8 cellular contexts compared by ENCODE assay signal in the genomic region with DNA sequence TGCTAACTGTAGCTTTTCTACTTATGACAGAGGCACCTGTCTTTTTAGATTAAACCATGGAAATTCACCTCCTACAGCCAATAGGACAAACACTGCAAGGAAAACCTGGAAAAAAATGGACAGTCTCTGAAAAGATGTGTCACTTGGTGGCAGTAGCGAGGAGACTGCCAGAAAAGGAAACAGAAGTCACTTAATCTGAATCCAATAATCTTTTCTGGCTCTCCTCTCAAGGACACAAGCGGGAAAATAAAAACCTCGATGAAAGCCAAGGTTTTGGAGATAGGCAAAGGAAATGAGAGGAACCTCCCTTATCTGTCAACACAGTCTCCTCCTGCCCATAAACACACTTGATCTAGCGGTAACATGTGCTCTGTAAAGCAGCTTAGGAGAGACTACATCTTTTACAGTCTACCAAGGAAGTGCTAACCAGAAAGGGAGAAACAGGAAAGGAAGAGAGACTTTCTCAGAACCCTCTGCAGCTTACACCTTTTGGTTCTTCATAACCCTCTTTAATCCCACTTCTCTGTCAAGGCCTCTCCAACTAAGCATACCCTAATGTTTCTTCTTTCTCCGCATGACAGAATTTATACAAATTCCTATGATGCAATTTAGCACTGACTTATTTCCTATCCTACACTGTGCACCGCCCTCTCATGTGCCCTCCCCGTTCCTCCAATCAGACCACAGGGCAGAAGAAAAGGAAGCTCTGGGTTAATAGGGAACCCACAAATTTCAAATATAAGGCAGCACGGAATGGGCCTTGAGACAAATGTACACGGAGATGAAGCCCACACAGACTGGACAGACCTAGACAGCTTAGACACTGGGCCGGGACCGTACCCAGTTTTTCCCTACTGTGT. TPM values are rescaled to one million over a fixed set of nuclear protein-coding genes. Genes with fewer than 3 reads are reported as not detected.
DNase-seq lines count a peak whose midpoint lies in the region; ATAC-seq, FAIRE-seq and TF ChIP-seq lines count a peak whose summit lies in the region.

No MANE protein-coding gene starts in this region.

- no peaks in the 10 kb centered on the region for H3K9me3 Mint-ChIP-seq in activated naive CD4-positive, alpha-beta T cell treated with anti-CD3 and anti-CD28 coated beads, Interleukin-2, amount 50 U/mL, for 72 hours

- H3K36me3 ChIP-seq in heart left ventricle, result no peaks in the 10 kb centered on the region

- ATAC-seq in GM18873 (IDR thresholded peaks at IDR 0.05; ENCODE audit: low FRiP score, unreplicated experiment) (peak; percentile 48), HG03045 (IDR thresholded peaks at IDR 0.05; ENCODE audit: unreplicated experiment) (peak; percentile 45), heart left ventricle (peak; percentile 50 to 81 (median 72)), GM19455 (IDR thresholded peaks at IDR 0.05; ENCODE audit: unreplicated experiment) (no peak)
- ATAC-seq in activated naive CD4-positive, alpha-beta T cell treated with anti-CD3 and anti-CD28 coated beads, Interleukin-2, amount 50 U/mL, for 72 hours, result peak; percentile 58 to 86

- intact Hi-C loops in heart left ventricle (cut with DNase I), result loop anchor here in 8 of 10 donors (1.0 to 10.0 kb wide), 7 partner anchors 51 to 121 kb away; a partner anchor contains a TSS

- H3K36me3 Mint-ChIP-seq in activated naive CD4-positive, alpha-beta T cell treated with anti-CD3 and anti-CD28 coated beads, Interleukin-2, amount 50 U/mL, for 72 hours, result peaks cover 0 to 2% of the 10 kb centered on the region in 2 donors

- peak overlapping the region; percentile 51 to 67 for H3K27ac Mint-ChIP-seq in activated naive CD4-positive, alpha-beta T cell treated with anti-CD3 and anti-CD28 coated beads, Interleukin-2, amount 50 U/mL, for 72 hours

- peak; percentile 86 for FAIRE-seq in D721Med (lab: Jason Lieb, UNC)

- WGBS in heart left ventricle, 4 donors, result 30 to 39% (median 38%) methylated on average over 11 of the region's 11 CpGs

- no peak for DNase-seq in D721Med (ENCODE audit: insufficient read length, low spot score)
- DNase-seq in NCI-H2227 (lab: John Stamatoyannopoulos, UW; ENCODE audit: unreplicated experiment), result peak; percentile 65
- peak in 1 of 2 donors; percentile 13 for DNase-seq in activated naive CD4-positive, alpha-beta T cell treated with anti-CD3 and anti-CD28 coated beads, Interleukin-2, amount 50 U/mL, for 72 hours (ENCODE audit: low spot score in 2 of 2)
- peak in 1 of 5 donors; percentile 31 for DNase-seq in heart left ventricle
- peak; percentile 11 for DNase-seq in retinal pigment epithelial cell (ENCODE audit: low read depth)

- no peaks in the 10 kb centered on the region for H3K27me3 ChIP-seq in heart left ventricle

- H3K4me3 ChIP-seq in heart left ventricle (peak overlapping the region in 8 of 12 donors; percentile 4 to 37 (median 25)), retinal pigment epithelial cell (ENCODE audit: low read length) (peak overlapping the region; percentile 5)

- H3K4me1 ChIP-seq in heart left ventricle, result peaks cover 0 to 50% (median 27%) of the 10 kb centered on the region in 12 donors

- H3K27ac ChIP-seq in heart left ventricle, result peak overlapping the region; percentile 25 to 82 (median 58)

- TF ChIP-seq CTCF in D721Med (IDR thresholded peaks at IDR 0.05; ENCODE audit: insufficient read depth, missing control alignments) (peak; percentile 72), heart left ventricle (IDR thresholded peaks at IDR 0.05) (peak; percentile 25 to 75 (median 56)), retinal pigment epithelial cell (conservative IDR thresholded peaks at IDR 0.05; ENCODE audit: low read depth, low read length) (peak; percentile 64)

- no peak for TF ChIP-seq POLR2A in heart left ventricle (IDR thresholded peaks at IDR 0.05)

- H3K9me3 ChIP-seq in heart left ventricle, result no peaks in the 10 kb centered on the region

RNA-seq across cellular contexts. Expression of a gene that starts 52.8 kb away (rescaled TPM):
- 10 to 100 TPM; 82.3 to 98.6 TPM for total RNA-seq in activated naive CD4-positive, alpha-beta T cell treated with anti-CD3 and anti-CD28 coated beads, Interleukin-2, amount 50 U/mL, for 72 hours
- total RNA-seq in heart left ventricle, result 10 to 100 TPM; 53.2 to 84.5 (median 73.0) TPM
- 10 to 100 TPM; 16.0 to 22.7 TPM for polyA plus RNA-seq in heart left ventricle
